In the genomic region with DNA sequence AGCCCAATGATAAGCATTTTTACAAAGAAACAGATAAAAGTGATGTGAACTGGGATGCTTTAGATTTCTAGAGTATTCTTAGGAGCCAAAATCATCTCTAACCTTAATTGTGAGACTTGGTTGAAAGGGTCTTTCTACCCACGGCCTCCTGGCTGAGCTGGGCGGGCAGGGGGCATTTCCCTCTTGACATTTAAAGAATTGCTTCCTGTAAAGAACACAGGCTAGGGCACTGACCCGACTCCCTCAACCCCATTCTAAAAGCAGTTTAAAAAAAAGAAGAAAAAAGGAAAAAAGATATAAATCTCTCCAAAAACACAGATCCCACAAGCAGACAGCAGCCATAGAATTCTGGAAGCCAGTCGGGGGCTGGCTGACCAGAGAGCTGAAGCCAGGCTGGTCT, we compare ENCODE assay signal across 25 cellular contexts.
DNase-seq lines count a peak whose midpoint lies in the region; ATAC-seq and TF ChIP-seq lines count a peak whose summit lies in the region.
"Had no signal": no experiment of that assay in that cellular context is flagged by ENCODE, and none has a peak within 500 bp of the region (broad histone marks: within the 10 kb centered on the region; RNA-seq: fewer than 3 reads in every experiment).

No MANE protein-coding gene starts in this region.

- no peaks in the 10 kb centered on the region for H3K9me3 Mint-ChIP-seq in brain
- H3K9me3 Mint-ChIP-seq: stimulated activated naive B cell treated with anti-CD40 and anti-IgM and Interleukin-4, amounts not matched to agents 10 μg/mL and 1 μg/mL and 100 μg/mL, for 72 hours; T-cell had no signal

- H3K9me3 ChIP-seq in BLaER1 treated with 17β-estradiol and CSF1 and Interleukin-3, amounts not matched to agents 10 nM and 100 nM (replicated peaks in 1 of 11), result no peaks in the 10 kb centered on the region
- H3K9me3 ChIP-seq in gastrocnemius medialis, result no peaks in the 10 kb centered on the region
- H3K9me3 ChIP-seq: HAP-1, Peyer's patch, upper lobe of right lung had no signal

- H3K4me3 Mint-ChIP-seq in brain, result peak overlapping the region in 2 of 5 experiments; percentile 27 to 66
- H3K4me3 Mint-ChIP-seq: activated CD8-positive, alpha-beta T cell treated with anti-CD3 and anti-CD28 coated beads, Interleukin-2, amount 10 ng/mL, durations not matched to agents 7 days and 5 days; stimulated activated naive B cell treated with anti-CD40 and anti-IgM and Interleukin-4, amounts not matched to agents 10 μg/mL and 1 μg/mL and 100 μg/mL, for 72 hours had no signal

- TF ChIP-seq CTCF in brain (conservative IDR thresholded peaks at IDR 0.05) (no peak), gastrocnemius medialis (IDR thresholded peaks at IDR 0.05 in 4 of 5, conservative IDR thresholded peaks at IDR 0.05 in 1 of 5) (no peak)

- DNase-seq in mesenteric fat pad (ENCODE audit: low spot score), result peak; percentile 51
- DNase-seq in gastrocnemius medialis, result peak in 1 of 2 donors; percentile 4
- DNase-seq in DMS79 treated with DMSO at 0.1 percent for 48 hours (lab: John Stamatoyannopoulos, UW), result no peak
- DNase-seq: activated CD4-positive, CD25-positive, alpha-beta regulatory T cell treated with anti-CD3 and anti-CD28 coated beads, Interleukin-2, amount 50 U/mL, for 72 hours; activated CD8-positive, alpha-beta T cell treated with anti-CD3 and anti-CD28 coated beads, Interleukin-2, amount 10 ng/mL, durations not matched to agents 7 days and 5 days; C1 segment of cervical spinal cord; KBM-7; left colon; MM.1S; NCI-H1436; NCI-H2107; NK-92 treated with Interleukin-12 subunit alpha and Interleukin-12 subunit beta, amount 100 ng/mL, for 24 hours; Peyer's patch; small intestine; stimulated activated CD4-positive, alpha-beta T cell treated with anti-CD3 and anti-CD28 coated beads, Interleukin-2, amount 100 ng/mL, for 24 hours; stimulated activated naive B cell treated with anti-CD40 and anti-IgM and Interleukin-4, amounts not matched to agents 10 μg/mL and 1 μg/mL and 100 μg/mL, for 72 hours; T-cell; upper lobe of right lung had no signal

- intact Hi-C loops in gastrocnemius medialis (cut with DNase I; ENCODE audit: low total_unique reads), result no loop called here

- H3K4me2 ChIP-seq in BLaER1 treated with 17β-estradiol and CSF1 and Interleukin-3, amounts not matched to agents 10 nM and 100 nM, result peak overlapping the region in 10 of 11 experiments; percentile 26 to 70 (median 47); a peak in 19 of 22 replicates

- H3K9ac ChIP-seq in BLaER1 treated with 17β-estradiol and CSF1 and Interleukin-3, amounts not matched to agents 10 nM and 100 nM, result peak overlapping the region in 1 of 11 experiments; percentile 2; a peak in 1 of 22 replicates

- H3K27ac ChIP-seq in BLaER1 treated with 17β-estradiol and CSF1 and Interleukin-3, amounts not matched to agents 10 nM and 100 nM, result peak overlapping the region in 3 of 11 experiments; percentile 6 to 43 (median 33); a peak in 3 of 22 replicates
- H3K27ac ChIP-seq in gastrocnemius medialis, result peak overlapping the region; percentile 51 to 85 (median 67)
- H3K27ac ChIP-seq: upper lobe of right lung had no signal

- in situ Hi-C loops in gastrocnemius medialis (cut with MboI; ENCODE audit: low sequenced_read_pairs in 4 of 4), result no loop called here

- H3K27me3 Mint-ChIP-seq in brain, result no peaks in the 10 kb centered on the region
- H3K27me3 Mint-ChIP-seq: activated naive CD8-positive, alpha-beta T cell; stimulated activated naive B cell treated with anti-CD40 and anti-IgM and Interleukin-4, amounts not matched to agents 10 μg/mL and 1 μg/mL and 100 μg/mL, for 72 hours; T-cell had no signal

- H3K36me3 Mint-ChIP-seq in brain, result no peaks in the 10 kb centered on the region

- peaks cover 0 to 100% (median 36%) of the 10 kb centered on the region in 11 experiments; a peak in 14 of 22 replicates for H4K20me1 ChIP-seq in BLaER1 treated with 17β-estradiol and CSF1 and Interleukin-3, amounts not matched to agents 10 nM and 100 nM

- peaks cover 31 to 65% (median 58%) of the 10 kb centered on the region in 10 experiments for H3K4me1 ChIP-seq in BLaER1 treated with 17β-estradiol and CSF1 and Interleukin-3, amounts not matched to agents 10 nM and 100 nM
- H3K4me1 ChIP-seq in gastrocnemius medialis, result peaks cover 81 to 84% of the 10 kb centered on the region in 2 donors
- H3K4me1 ChIP-seq: HAP-1 had no signal

- H3K4me3 ChIP-seq in BLaER1 treated with 17β-estradiol and CSF1 and Interleukin-3, amounts not matched to agents 10 nM and 100 nM, result no peak overlapping the region
- H3K4me3 ChIP-seq in gastrocnemius medialis, result no peak overlapping the region
- H3K4me3 ChIP-seq: HAP-1, Peyer's patch, upper lobe of right lung had no signal

- no peak for TF ChIP-seq POLR2A in gastrocnemius medialis (IDR thresholded peaks at IDR 0.05)

- peaks cover 0 to 18% (median 0%) of the 10 kb centered on the region in 11 experiments; a peak in 5 of 22 replicates for H3K36me3 ChIP-seq in BLaER1 treated with 17β-estradiol and CSF1 and Interleukin-3, amounts not matched to agents 10 nM and 100 nM
- H3K36me3 ChIP-seq in gastrocnemius medialis, result no peaks in the 10 kb centered on the region
- H3K36me3 ChIP-seq: HAP-1, Peyer's patch, upper lobe of right lung had no signal

- ATAC-seq in gastrocnemius medialis (no peak), HG03025 (IDR thresholded peaks at IDR 0.05; ENCODE audit: low FRiP score, unreplicated experiment) (no peak), SK-N-SH treated with all-trans-retinoic acid at 6 μM for 48 hours (no peak), HG03196 (IDR thresholded peaks at IDR 0.05; ENCODE audit: unreplicated experiment) (no peak)
- ATAC-seq: activated CD8-positive, alpha-beta T cell treated with anti-CD3 and anti-CD28 coated beads, Interleukin-2, amount 10 ng/mL, durations not matched to agents 7 days and 5 days; stimulated activated naive B cell treated with anti-CD40 and anti-IgM and Interleukin-4, amounts not matched to agents 10 μg/mL and 1 μg/mL and 100 μg/mL, for 72 hours; upper lobe of right lung had no signal

- peak overlapping the region in 3 of 5 experiments; percentile 56 to 82 (median 75) for H3K27ac Mint-ChIP-seq in brain
- H3K27ac Mint-ChIP-seq: activated CD8-positive, alpha-beta T cell treated with anti-CD3 and anti-CD28 coated beads, Interleukin-2, amount 10 ng/mL, durations not matched to agents 7 days and 5 days; activated naive CD8-positive, alpha-beta T cell; stimulated activated naive B cell treated with anti-CD40 and anti-IgM and Interleukin-4, amounts not matched to agents 10 μg/mL and 1 μg/mL and 100 μg/mL, for 72 hours had no signal

- no peaks in the 10 kb centered on the region for H3K27me3 ChIP-seq in BLaER1 treated with 17β-estradiol and CSF1 and Interleukin-3, amounts not matched to agents 10 nM and 100 nM
- no peaks in the 10 kb centered on the region for H3K27me3 ChIP-seq in gastrocnemius medialis
- H3K27me3 ChIP-seq: Peyer's patch, upper lobe of right lung had no signal

- H3K4me1 Mint-ChIP-seq in brain, result peaks cover 97% of the 10 kb centered on the region

TF ChIP-seq in SK-N-SH treated with all-trans-retinoic acid at 6 μM for 48 hours, 23 proteins besides CTCF, POLR2A, EP300 and RAD21 (continues in another document):
- TF ChIP-seq, protein P1, sequence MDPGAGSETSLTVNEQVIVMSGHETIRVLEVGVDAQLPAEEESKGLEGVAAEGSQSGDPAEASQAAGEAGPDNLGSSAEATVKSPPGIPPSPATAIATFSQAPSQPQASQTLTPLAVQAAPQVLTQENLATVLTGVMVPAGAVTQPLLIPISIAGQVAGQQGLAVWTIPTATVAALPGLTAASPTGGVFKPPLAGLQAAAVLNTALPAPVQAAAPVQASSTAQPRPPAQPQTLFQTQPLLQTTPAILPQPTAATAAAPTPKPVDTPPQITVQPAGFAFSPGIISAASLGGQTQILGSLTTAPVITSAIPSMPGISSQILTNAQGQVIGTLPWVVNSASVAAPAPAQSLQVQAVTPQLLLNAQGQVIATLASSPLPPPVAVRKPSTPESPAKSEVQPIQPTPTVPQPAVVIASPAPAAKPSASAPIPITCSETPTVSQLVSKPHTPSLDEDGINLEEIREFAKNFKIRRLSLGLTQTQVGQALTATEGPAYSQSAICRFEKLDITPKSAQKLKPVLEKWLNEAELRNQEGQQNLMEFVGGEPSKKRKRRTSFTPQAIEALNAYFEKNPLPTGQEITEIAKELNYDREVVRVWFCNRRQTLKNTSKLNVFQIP (CRISPR knock-in tag; IDR thresholded peaks at IDR 0.05; ENCODE audit: borderline replicate concordance, low read depth), result no peak
- TF ChIP-seq, protein P2, sequence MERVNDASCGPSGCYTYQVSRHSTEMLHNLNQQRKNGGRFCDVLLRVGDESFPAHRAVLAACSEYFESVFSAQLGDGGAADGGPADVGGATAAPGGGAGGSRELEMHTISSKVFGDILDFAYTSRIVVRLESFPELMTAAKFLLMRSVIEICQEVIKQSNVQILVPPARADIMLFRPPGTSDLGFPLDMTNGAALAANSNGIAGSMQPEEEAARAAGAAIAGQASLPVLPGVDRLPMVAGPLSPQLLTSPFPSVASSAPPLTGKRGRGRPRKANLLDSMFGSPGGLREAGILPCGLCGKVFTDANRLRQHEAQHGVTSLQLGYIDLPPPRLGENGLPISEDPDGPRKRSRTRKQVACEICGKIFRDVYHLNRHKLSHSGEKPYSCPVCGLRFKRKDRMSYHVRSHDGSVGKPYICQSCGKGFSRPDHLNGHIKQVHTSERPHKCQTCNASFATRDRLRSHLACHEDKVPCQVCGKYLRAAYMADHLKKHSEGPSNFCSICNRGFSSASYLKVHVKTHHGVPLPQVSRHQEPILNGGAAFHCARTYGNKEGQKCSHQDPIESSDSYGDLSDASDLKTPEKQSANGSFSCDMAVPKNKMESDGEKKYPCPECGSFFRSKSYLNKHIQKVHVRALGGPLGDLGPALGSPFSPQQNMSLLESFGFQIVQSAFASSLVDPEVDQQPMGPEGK (CRISPR knock-in tag; IDR thresholded peaks at IDR 0.05; ENCODE audit: borderline replicate concordance), result no peak
- TF ChIP-seq ZNF70 (CRISPR knock-in tag; IDR thresholded peaks at IDR 0.05), result no peak
- no peak for TF ChIP-seq ZNF8 (CRISPR knock-in tag; IDR thresholded peaks at IDR 0.05)
- TF ChIP-seq SNAI2 (CRISPR knock-in tag; IDR thresholded peaks at IDR 0.05), result no peak
- TF ChIP-seq GLIS3 (CRISPR knock-in tag; IDR thresholded peaks at IDR 0.05), result no peak
- TF ChIP-seq, protein P3, sequence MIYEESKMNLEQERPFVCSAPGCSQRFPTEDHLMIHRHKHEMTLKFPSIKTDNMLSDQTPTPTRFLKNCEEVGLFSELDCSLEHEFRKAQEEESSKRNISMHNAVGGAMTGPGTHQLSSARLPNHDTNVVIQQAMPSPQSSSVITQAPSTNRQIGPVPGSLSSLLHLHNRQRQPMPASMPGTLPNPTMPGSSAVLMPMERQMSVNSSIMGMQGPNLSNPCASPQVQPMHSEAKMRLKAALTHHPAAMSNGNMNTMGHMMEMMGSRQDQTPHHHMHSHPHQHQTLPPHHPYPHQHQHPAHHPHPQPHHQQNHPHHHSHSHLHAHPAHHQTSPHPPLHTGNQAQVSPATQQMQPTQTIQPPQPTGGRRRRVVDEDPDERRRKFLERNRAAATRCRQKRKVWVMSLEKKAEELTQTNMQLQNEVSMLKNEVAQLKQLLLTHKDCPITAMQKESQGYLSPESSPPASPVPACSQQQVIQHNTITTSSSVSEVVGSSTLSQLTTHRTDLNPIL (CRISPR knock-in tag; IDR thresholded peaks at IDR 0.05; ENCODE audit: low read depth), result no peak
- no peak for TF ChIP-seq TCF4 (CRISPR knock-in tag; IDR thresholded peaks at IDR 0.05; ENCODE audit: borderline replicate concordance)
